In the genomic region with DNA sequence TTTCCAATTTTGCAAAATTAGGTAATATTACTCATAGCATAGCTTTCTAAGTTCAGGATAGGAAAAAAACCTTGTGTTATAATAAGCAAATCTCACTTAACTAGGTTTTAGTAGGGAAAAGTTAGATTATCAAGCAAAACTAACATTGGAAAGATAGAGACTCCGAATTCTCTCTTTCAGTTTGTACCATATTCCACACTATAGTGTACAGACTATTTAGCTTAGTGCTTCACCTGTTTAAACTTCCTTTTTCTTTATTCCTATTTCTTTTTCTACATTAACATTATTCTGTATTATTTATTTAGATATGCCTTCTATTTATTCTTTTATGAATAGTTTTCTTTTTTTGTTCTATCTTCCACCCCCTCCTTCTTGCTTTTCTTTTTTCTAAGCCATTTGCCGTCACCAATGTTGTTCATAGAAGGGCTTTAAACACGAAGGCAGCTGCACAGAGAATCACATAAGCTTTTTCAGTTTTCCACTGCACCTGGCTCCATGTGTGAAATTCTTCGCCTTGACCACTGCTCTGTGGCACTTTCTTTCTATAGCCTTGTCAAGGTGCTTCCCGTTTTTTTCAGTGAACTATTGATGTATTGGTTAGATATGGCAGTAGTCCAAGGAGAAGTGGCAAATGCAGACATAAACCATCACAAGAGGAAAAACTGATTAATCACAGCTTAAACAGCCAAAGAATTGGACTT, we compare ENCODE assay signal across 1 cellular context.
A peak's percentile ranks its signal among the peaks of the same experiment; 100 is the strongest.
TF ChIP-seq lines count a peak whose summit lies in the region.

No MANE protein-coding gene starts in this region.

TF ChIP-seq in K562, 482 proteins besides CTCF, POLR2A, EP300 and RAD21:
- TF ChIP-seq ZBTB17 (CRISPR knock-in tag; IDR thresholded peaks at IDR 0.05) (peak; percentile 56; the same call in 1 of the 2 replicates), HDAC3 (IDR thresholded peaks at IDR 0.05; ENCODE audit: borderline replicate concordance, partially characterized antibody) (no peak)
TF ChIP-seq in K562: peak in this region for 1.
